Comparison of ENCODE assay signal across 8 cellular contexts in the genomic region with DNA sequence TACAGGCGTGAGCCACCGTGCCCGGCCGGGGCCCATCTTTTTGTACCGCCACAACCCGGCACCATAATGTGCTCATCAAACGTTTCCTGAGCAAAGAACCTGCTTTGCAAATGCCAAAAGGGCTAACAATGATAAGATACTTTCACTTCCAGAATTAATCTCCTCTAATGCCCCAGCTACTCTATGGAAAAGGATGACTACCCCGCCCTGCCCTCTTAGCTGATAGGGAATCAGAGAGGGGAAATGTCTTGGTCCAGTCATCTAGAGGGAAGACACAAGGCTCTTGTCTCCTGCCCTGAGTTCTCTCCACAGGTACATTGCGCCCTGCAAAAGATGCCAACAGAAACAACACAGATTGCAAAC. TPM values are rescaled to one million over a fixed set of nuclear protein-coding genes. Genes with fewer than 3 reads are reported as not detected.
DNase-seq lines count a peak whose midpoint lies in the region; ATAC-seq and TF ChIP-seq lines count a peak whose summit lies in the region.

No MANE protein-coding gene starts in this region.

- DNase-seq in right atrium auricular region (ENCODE audit: low spot score) = no peak
- DNase-seq in Right ventricle myocardium inferior (ENCODE audit: missing footprints) = no peak
- no peak for DNase-seq in adipocyte (ENCODE audit: low read depth)
- no peak for DNase-seq in memory B cell (ENCODE audit: low spot score in 2 of 2)
- DNase-seq in vagina (ENCODE audit: extremely low spot score in 2 of 2) = no peak
- DNase-seq in NCI-H1930 (lab: John Stamatoyannopoulos, UW) = no peak
- DNase-seq in SHP77 (lab: John Stamatoyannopoulos, UW) = no peak

- H3K4me3 Mint-ChIP-seq in memory B cell = peak overlapping the region; percentile 83

- H3K4me3 ChIP-seq in right atrium auricular region (peak overlapping the region; percentile 53 to 79), adipocyte (ENCODE audit: low read length) (peak overlapping the region; percentile 82), vagina (peak overlapping the region; percentile 67 to 80)

- H3K36me3 Mint-ChIP-seq in memory B cell = no peaks in the 10 kb centered on the region

- peak overlapping the region; percentile 82 for H3K9ac ChIP-seq in adipocyte (ENCODE audit: low read length)

- peaks cover 0 to 14% of the 10 kb centered on the region in 2 donors for H3K4me1 ChIP-seq in right atrium auricular region
- H3K4me1 ChIP-seq in adipocyte (ENCODE audit: control insufficient read depth, insufficient read depth, low read length) = no peaks in the 10 kb centered on the region
- peaks cover 13% of the 10 kb centered on the region for H3K4me1 ChIP-seq in vagina

- H3K9me3 ChIP-seq in right atrium auricular region (no peaks in the 10 kb centered on the region), adipocyte (ENCODE audit: control insufficient read depth, low read length) (no peaks in the 10 kb centered on the region), vagina (no peaks in the 10 kb centered on the region)

- no peak for ATAC-seq in Right ventricle myocardium inferior
- no peak for ATAC-seq in memory B cell (ENCODE audit: low read depth)
- ATAC-seq in GM19455 (IDR thresholded peaks at IDR 0.05; ENCODE audit: unreplicated experiment) = no peak

- H3K9me3 Mint-ChIP-seq in memory B cell = no peaks in the 10 kb centered on the region

- H3K36me3 ChIP-seq in right atrium auricular region (no peaks in the 10 kb centered on the region), adipocyte (ENCODE audit: control insufficient read depth, insufficient read depth, low read length, severe bottlenecking) (no peaks in the 10 kb centered on the region), vagina (no peaks in the 10 kb centered on the region)

- H3K27me3 ChIP-seq in right atrium auricular region = no peaks in the 10 kb centered on the region
- no peaks in the 10 kb centered on the region for H3K27me3 ChIP-seq in adipocyte (replicated peaks; ENCODE audit: control insufficient read depth, insufficient read depth, low read length)
- no peaks in the 10 kb centered on the region for H3K27me3 ChIP-seq in vagina

- intact Hi-C loops in Right ventricle myocardium inferior (cut with DNase I) = loop anchor here (5.0 kb wide), 1 partner anchor 221 kb away; no protein-coding TSS in a partner anchor
- intact Hi-C loops in vagina (cut with DNase I) = no loop called here

- TF ChIP-seq CTCF in right atrium auricular region (IDR thresholded peaks at IDR 0.05) = no peak
- no peak for TF ChIP-seq CTCF in vagina (IDR thresholded peaks at IDR 0.05)

- H3K27me3 Mint-ChIP-seq in memory B cell = no peaks in the 10 kb centered on the region

- TF ChIP-seq POLR2A in vagina (IDR thresholded peaks at IDR 0.05) = no peak

- no peak overlapping the region for H3K27ac Mint-ChIP-seq in memory B cell

- H3K27ac ChIP-seq in right atrium auricular region = peak overlapping the region in 1 of 2 donors; percentile 69
- peak overlapping the region; percentile 59 for H3K27ac ChIP-seq in vagina

- peaks cover 16% of the 10 kb centered on the region for H3K4me1 Mint-ChIP-seq in memory B cell

RNA-seq across cellular contexts. Expression of a gene that starts 0.6 kb away (rescaled TPM):
- total RNA-seq in right atrium auricular region (1 to 10 TPM; 4.4 to 5.2 TPM), Right ventricle myocardium inferior (7.3 TPM), vagina (5.9 TPM)

RNA-seq across cellular contexts. Expression of a gene that starts 22.0 kb away (rescaled TPM):
- under 1 TPM in 1 of 2 donors, not detected in 1; 0.63 TPM for total RNA-seq in right atrium auricular region
- total RNA-seq in Right ventricle myocardium inferior = 0.43 TPM
- not detected for total RNA-seq in vagina

RNA-seq across cellular contexts. Expression of a gene that starts 54.6 kb away (rescaled TPM):
- total RNA-seq in right atrium auricular region (10 to 100 TPM; 16.1 to 17.6 TPM), Right ventricle myocardium inferior (15.5 TPM), vagina (22.8 TPM)
